In the genomic region with DNA sequence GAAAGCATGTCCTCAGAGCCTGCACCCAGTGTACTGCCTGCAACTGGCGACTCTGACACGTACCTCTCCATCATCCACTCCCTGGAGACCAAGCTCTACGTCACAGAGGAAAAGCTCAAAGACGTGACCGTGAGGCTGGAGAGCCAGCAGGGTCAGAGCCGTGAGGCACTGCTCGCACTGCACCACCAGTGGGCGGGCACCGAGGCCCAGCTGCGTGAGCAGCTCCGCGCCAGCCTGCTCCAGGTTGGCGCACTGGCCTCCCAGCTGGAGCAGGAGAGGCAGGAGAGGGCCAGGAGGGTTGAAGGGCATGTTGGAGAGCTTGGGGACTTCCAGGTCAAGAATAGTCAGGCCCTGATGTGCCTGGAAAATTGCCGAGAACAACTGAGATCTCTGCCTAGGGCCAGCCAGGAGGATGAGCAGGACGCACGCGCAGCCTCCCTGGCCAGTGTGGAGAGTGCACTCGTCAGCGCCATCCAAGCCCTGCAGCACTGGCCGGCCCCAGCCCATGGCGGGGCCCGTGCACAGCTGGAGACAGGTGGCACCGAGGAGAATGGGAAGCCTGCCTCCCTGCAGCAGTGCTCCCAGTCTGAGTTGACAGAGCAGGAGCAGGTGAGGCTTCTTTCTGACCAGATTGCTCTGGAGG, we compare ENCODE assay signal across 14 cellular contexts. TPM values are rescaled to one million over a fixed set of nuclear protein-coding genes. Genes with fewer than 3 reads are reported as not detected.
DNase-seq lines count a peak whose midpoint lies in the region; ATAC-seq and TF ChIP-seq lines count a peak whose summit lies in the region.
"Had no signal": no experiment of that assay in that cellular context is flagged by ENCODE, and none has a peak within 500 bp of the region (broad histone marks: within the 10 kb centered on the region; RNA-seq: fewer than 3 reads in every experiment).

No MANE protein-coding gene starts in this region.

- H3K4me1 Mint-ChIP-seq in activated T-helper 17 cell treated with anti-CD3 and anti-CD28 coated beads, Interleukin-2, amount 50 U/mL, for 72 hours: peaks cover 30% of the 10 kb centered on the region
- H3K4me1 Mint-ChIP-seq in glutamatergic neuron (ENCODE audit: low read depth, unreplicated experiment) (peaks cover 9% of the 10 kb centered on the region), Calu3 (ENCODE audit: low read depth, unreplicated experiment) (no peaks in the 10 kb centered on the region)
- peaks cover 7% of the 10 kb centered on the region for H3K4me1 Mint-ChIP-seq in activated naive CD8-positive, alpha-beta T cell treated with anti-CD3 and anti-CD28 coated beads, Interleukin-2, amount 50 U/mL, for 24 hours
- H3K4me1 Mint-ChIP-seq: CD14-positive monocyte had no signal

- WGBS in psoas muscle, 3 donors: 71 to 89% (median 76%) methylated on average over 23 of the region's 23 CpGs

- no peak overlapping the region for H3K27ac ChIP-seq in psoas muscle

- peak overlapping the region; percentile 17 for H3K27ac Mint-ChIP-seq in activated T-helper 17 cell treated with anti-CD3 and anti-CD28 coated beads, Interleukin-2, amount 50 U/mL, for 72 hours
- H3K27ac Mint-ChIP-seq in glutamatergic neuron (ENCODE audit: unreplicated experiment) (peak overlapping the region; percentile 55), Calu3 (ENCODE audit: unreplicated experiment) (no peak overlapping the region)
- no peak overlapping the region for H3K27ac Mint-ChIP-seq in activated naive CD8-positive, alpha-beta T cell treated with anti-CD3 and anti-CD28 coated beads, Interleukin-2, amount 50 U/mL, for 24 hours
- H3K27ac Mint-ChIP-seq: CD14-positive monocyte; CD8-positive, alpha-beta T cell had no signal

- CTCF ChIA-PET in Calu3 (lab: Charles Lee): interaction anchor here (0.6 kb wide), 2 partner anchors 9 to 99 kb away, joined by 4 to 5 read pairs; no protein-coding TSS in a partner anchor

- TF ChIP-seq CTCF in glutamatergic neuron (IDR thresholded peaks at IDR 0.05; ENCODE audit: partially characterized antibody, unreplicated experiment) (no peak), psoas muscle (IDR thresholded peaks at IDR 0.05) (no peak), Calu3 (IDR thresholded peaks at IDR 0.05; ENCODE audit: unreplicated experiment) (no peak)

- no peak for ATAC-seq in activated T-helper 17 cell treated with anti-CD3 and anti-CD28 coated beads, Interleukin-2, amount 50 U/mL, for 72 hours (replicated peaks)
- ATAC-seq in psoas muscle (peak in 3 of 4 donors; percentile 18 to 79 (median 65)), HG03095 (IDR thresholded peaks at IDR 0.05; ENCODE audit: unreplicated experiment) (no peak)
- ATAC-seq in activated naive CD8-positive, alpha-beta T cell treated with anti-CD3 and anti-CD28 coated beads, Interleukin-2, amount 50 U/mL, for 24 hours: no peak
- ATAC-seq: CD8-positive, alpha-beta T cell had no signal

- H3K36me3 Mint-ChIP-seq in activated T-helper 17 cell treated with anti-CD3 and anti-CD28 coated beads, Interleukin-2, amount 50 U/mL, for 72 hours (ENCODE audit: low read depth): peaks cover 85% of the 10 kb centered on the region
- H3K36me3 Mint-ChIP-seq in glutamatergic neuron (ENCODE audit: unreplicated experiment) (peaks cover 11% of the 10 kb centered on the region), Calu3 (ENCODE audit: insufficient read depth, unreplicated experiment) (peaks cover 49% of the 10 kb centered on the region)
- peaks cover 14% of the 10 kb centered on the region for H3K36me3 Mint-ChIP-seq in activated naive CD8-positive, alpha-beta T cell treated with anti-CD3 and anti-CD28 coated beads, Interleukin-2, amount 50 U/mL, for 24 hours (ENCODE audit: low read depth)

- H3K27me3 Mint-ChIP-seq in activated T-helper 17 cell treated with anti-CD3 and anti-CD28 coated beads, Interleukin-2, amount 50 U/mL, for 72 hours: no peaks in the 10 kb centered on the region
- peaks cover 25% of the 10 kb centered on the region for H3K27me3 Mint-ChIP-seq in glutamatergic neuron (ENCODE audit: unreplicated experiment)
- no peaks in the 10 kb centered on the region for H3K27me3 Mint-ChIP-seq in activated naive CD8-positive, alpha-beta T cell treated with anti-CD3 and anti-CD28 coated beads, Interleukin-2, amount 50 U/mL, for 24 hours
- no peaks in the 10 kb centered on the region for H3K27me3 Mint-ChIP-seq in Calu3 (ENCODE audit: unreplicated experiment)

- H3K4me1 ChIP-seq in psoas muscle: peaks cover 1% of the 10 kb centered on the region

- no peaks in the 10 kb centered on the region for H3K27me3 ChIP-seq in psoas muscle (ENCODE audit: insufficient read depth in 3 of 3, low read length in 2 of 3)

- no peak overlapping the region for H3K4me3 ChIP-seq in psoas muscle

- BruUV-seq in Calu3 (replicated peaks; lab: Mats Ljungman, UMichigan): no TSS peak

- no peaks in the 10 kb centered on the region for H3K9me3 Mint-ChIP-seq in activated T-helper 17 cell treated with anti-CD3 and anti-CD28 coated beads, Interleukin-2, amount 50 U/mL, for 72 hours
- peaks cover 17% of the 10 kb centered on the region for H3K9me3 Mint-ChIP-seq in glutamatergic neuron (ENCODE audit: unreplicated experiment)
- no peaks in the 10 kb centered on the region for H3K9me3 Mint-ChIP-seq in activated naive CD8-positive, alpha-beta T cell treated with anti-CD3 and anti-CD28 coated beads, Interleukin-2, amount 50 U/mL, for 24 hours
- no peaks in the 10 kb centered on the region for H3K9me3 Mint-ChIP-seq in Calu3 (ENCODE audit: low read depth, unreplicated experiment)
- H3K9me3 Mint-ChIP-seq: CD14-positive monocyte; CD8-positive, alpha-beta T cell; H9 had no signal

- intact Hi-C loops in psoas muscle (cut with DNase I) (loop anchor here in 1 of 2 donors (10.0 kb wide), 1 partner anchor 61 kb away; no protein-coding TSS in a partner anchor), Calu3 (cut with micrococcal nuclease; ENCODE audit: unreplicated experiment) (no loop called here)

- peaks cover 8 to 100% of the 10 kb centered on the region in 2 donors for H3K36me3 ChIP-seq in psoas muscle (ENCODE audit: insufficient read depth in 1 of 2, low read depth in 1 of 2)

- DNase-seq in glutamatergic neuron (no peak), psoas muscle (peak in 1 of 2 donors; percentile 69), Calu3 (no peak)
- no peak for DNase-seq in activated naive CD8-positive, alpha-beta T cell treated with anti-CD3 and anti-CD28 coated beads, Interleukin-2, amount 50 U/mL, for 24 hours
- DNase-seq: CD8-positive, alpha-beta T cell; COR-L47; DND-41; GDM1; GOT3; H9 had no signal

- no peak overlapping the region for H3K4me3 Mint-ChIP-seq in activated T-helper 17 cell treated with anti-CD3 and anti-CD28 coated beads, Interleukin-2, amount 50 U/mL, for 72 hours
- H3K4me3 Mint-ChIP-seq in glutamatergic neuron (ENCODE audit: unreplicated experiment) (no peak overlapping the region), Calu3 (ENCODE audit: low read depth, unreplicated experiment) (no peak overlapping the region)
- no peak overlapping the region for H3K4me3 Mint-ChIP-seq in activated naive CD8-positive, alpha-beta T cell treated with anti-CD3 and anti-CD28 coated beads, Interleukin-2, amount 50 U/mL, for 24 hours
- H3K4me3 Mint-ChIP-seq: CD8-positive, alpha-beta T cell; H9 had no signal

- H3K9me3 ChIP-seq in psoas muscle: no peaks in the 10 kb centered on the region

RNA-seq across cellular contexts. Expression of a gene that starts 40.3 kb away (rescaled TPM):
- total RNA-seq in activated T-helper 17 cell treated with anti-CD3 and anti-CD28 coated beads, Interleukin-2, amount 50 U/mL, for 72 hours: 10 to 100 TPM; 20.6 to 24.5 TPM
- total RNA-seq in glutamatergic neuron (ENCODE audit: unreplicated experiment) (1.1 TPM), psoas muscle (1 to 10 TPM in 3 of 4 donors, under 1 TPM in 1; 0.84 to 5.4 (median 2.7) TPM), Calu3 (2022) (2.9 and 3.0 TPM in 2 replicates)
- 1 to 10 TPM; 1.3 to 2.5 (median 2.5) TPM for polyA plus RNA-seq in psoas muscle
- total RNA-seq: HT1080 had no signal

Comparison
In these comparisons a context has a peak if more than half of its experiments do, and no peak if none do; other contexts are left out.
1. ATAC-seq: peak in psoas muscle (3 of 4); none in activated T-helper 17 cell treated with anti-CD3 and anti-CD28 coated beads, Interleukin-2, amount 50 U/mL, for 72 hours (single experiment), activated naive CD8-positive, alpha-beta T cell treated with anti-CD3 and anti-CD28 coated beads, Interleukin-2, amount 50 U/mL, for 24 hours (single experiment) and HG03095 (single experiment).
2. H3K27ac Mint-ChIP-seq: peak in activated T-helper 17 cell treated with anti-CD3 and anti-CD28 coated beads, Interleukin-2, amount 50 U/mL, for 72 hours (single experiment) and glutamatergic neuron (single experiment); none in activated naive CD8-positive, alpha-beta T cell treated with anti-CD3 and anti-CD28 coated beads, Interleukin-2, amount 50 U/mL, for 24 hours (single experiment) and Calu3 (single experiment).